Comparison of ENCODE assay signal across 34 cellular contexts in genomic region chr2:163441603-163442002, GRCh38.
"Had no signal": no experiment of that assay in that cellular context is flagged by ENCODE, and none has a peak within 500 bp of the region (broad histone marks: within the 10 kb centered on the region; RNA-seq: fewer than 3 reads in every experiment).

No MANE protein-coding gene starts in this region.

- H3K4me1 ChIP-seq: breast epithelium had no signal

- H3K4me1 Mint-ChIP-seq: activated CD4-positive, alpha-beta memory T cell treated with anti-CD3 and anti-CD28 coated beads, Interleukin-2, amount 10 ng/mL, durations not matched to agents 7 days and 5 days; activated CD8-positive, alpha-beta memory T cell treated with anti-CD3 and anti-CD28 coated beads, Interleukin-2, amount 10 ng/mL, durations not matched to agents 7 days and 5 days; activated naive CD8-positive, alpha-beta T cell treated with anti-CD3 and anti-CD28 coated beads for 36 hours had no signal

- H3K27ac ChIP-seq: breast epithelium, PC-9, WERI-Rb-1 had no signal

- H3K27me3 ChIP-seq: breast epithelium, MG63 had no signal

- DNase-seq: activated CD4-positive, alpha-beta memory T cell treated with anti-CD3 and anti-CD28 coated beads, Interleukin-2, amount 10 ng/mL, durations not matched to agents 7 days and 5 days; activated CD4-positive, alpha-beta T cell treated with anti-CD3 and anti-CD28 coated beads for 1 hour; activated CD4-positive, alpha-beta T cell treated with anti-CD3 and anti-CD28 coated beads for 48 hours; activated CD4-positive, CD25-positive, alpha-beta regulatory T cell; activated CD8-positive, alpha-beta memory T cell treated with anti-CD3 and anti-CD28 coated beads for 24 hours; activated CD8-positive, alpha-beta memory T cell treated with anti-CD3 and anti-CD28 coated beads, Interleukin-2, amount 10 ng/mL, durations not matched to agents 7 days and 5 days; activated CD8-positive, alpha-beta memory T cell treated with anti-CD3 and anti-CD28 coated beads, Interleukin-2, amount 50 U/mL, for 48 hours; activated effector memory CD4-positive, alpha-beta T cell treated with Interleukin-2 at 50 U/mL for 16 hours; activated naive CD4-positive, alpha-beta T cell treated with anti-CD3 and anti-CD28 coated beads, Interleukin-2, amount 50 U/mL, for 16 hours; activated naive CD8-positive, alpha-beta T cell treated with anti-CD3 and anti-CD28 coated beads for 36 hours; activated T-cell treated with anti-CD3 and anti-CD28 coated beads, Interleukin-2, amount 50 U/mL, for 48 hours; amniotic stem cell; aorta; caudate nucleus; MG63; NCI-H1048; NCI-H1105 treated with DMSO at 0.1 percent for 48 hours; NCI-H1436; NCI-H1694; NCI-H1930; NCI-H2081 treated with DMSO at 0.1 percent for 48 hours; NCI-H345; NCI-H524 treated with DMSO at 0.1 percent for 48 hours; NCI-H748 treated with DMSO at 0.1 percent for 48 hours; NK-92 treated with Interleukin-12 subunit alpha and Interleukin-12 subunit beta, amount 100 ng/mL, for 24 hours; PC-9; Right ventricle myocardium superior; SW 1271; T-helper 1 cell; T-helper 2 cell; T1000; WERI-Rb-1 had no signal

- H3K36me3 Mint-ChIP-seq: activated CD8-positive, alpha-beta memory T cell treated with anti-CD3 and anti-CD28 coated beads, Interleukin-2, amount 10 ng/mL, durations not matched to agents 7 days and 5 days; activated naive CD8-positive, alpha-beta T cell treated with anti-CD3 and anti-CD28 coated beads for 36 hours had no signal

- H2AFZ ChIP-seq: PC-9 had no signal

- H3K9me3 ChIP-seq: breast epithelium, MG63 had no signal

- H3K4me2 ChIP-seq: PC-9 had no signal

- H3K4me3 Mint-ChIP-seq: activated CD4-positive, alpha-beta memory T cell treated with anti-CD3 and anti-CD28 coated beads, Interleukin-2, amount 10 ng/mL, durations not matched to agents 7 days and 5 days; activated CD8-positive, alpha-beta memory T cell treated with anti-CD3 and anti-CD28 coated beads, Interleukin-2, amount 10 ng/mL, durations not matched to agents 7 days and 5 days; activated naive CD8-positive, alpha-beta T cell treated with anti-CD3 and anti-CD28 coated beads for 36 hours had no signal

- FAIRE-seq: K562 had no signal

- H3K36me3 ChIP-seq: breast epithelium, MG63, WERI-Rb-1 had no signal

- H3K27me3 Mint-ChIP-seq: activated CD4-positive, alpha-beta memory T cell treated with anti-CD3 and anti-CD28 coated beads, Interleukin-2, amount 10 ng/mL, durations not matched to agents 7 days and 5 days; activated CD8-positive, alpha-beta memory T cell treated with anti-CD3 and anti-CD28 coated beads, Interleukin-2, amount 10 ng/mL, durations not matched to agents 7 days and 5 days; activated naive CD8-positive, alpha-beta T cell treated with anti-CD3 and anti-CD28 coated beads for 36 hours had no signal

- H3K27ac Mint-ChIP-seq: activated CD4-positive, alpha-beta memory T cell treated with anti-CD3 and anti-CD28 coated beads, Interleukin-2, amount 10 ng/mL, durations not matched to agents 7 days and 5 days; activated CD8-positive, alpha-beta memory T cell treated with anti-CD3 and anti-CD28 coated beads, Interleukin-2, amount 10 ng/mL, durations not matched to agents 7 days and 5 days; activated naive CD8-positive, alpha-beta T cell treated with anti-CD3 and anti-CD28 coated beads for 36 hours had no signal

- H3K4me3 ChIP-seq: breast epithelium, K562, MG63, PC-9 had no signal

- H3K9me3 Mint-ChIP-seq: activated naive CD8-positive, alpha-beta T cell treated with anti-CD3 and anti-CD28 coated beads for 36 hours had no signal

- ATAC-seq: activated CD8-positive, alpha-beta memory T cell treated with anti-CD3 and anti-CD28 coated beads, Interleukin-2, amount 10 ng/mL, durations not matched to agents 7 days and 5 days; K562 had no signal
